Comparison of ENCODE assay signal across 2 cellular contexts in genomic region chr4:36244257-36245084, GRCh38.
TF ChIP-seq lines count a peak whose summit lies in the region.

Gene ARAP2 (minus strand): TSS chr4:36244514. CDS start chr4:36229486, 15,028 bp downstream.

TF ChIP-seq in Ishikawa, 13 proteins besides CTCF, POLR2A, EP300 and RAD21 (continued from another document):
- no peak for TF ChIP-seq REST (IDR thresholded peaks at IDR 0.05; ENCODE audit: low read depth)
- no peak for TF ChIP-seq USF1 (IDR thresholded peaks at IDR 0.05)
- peak; percentile 47 for TF ChIP-seq NFIC (IDR thresholded peaks at IDR 0.05)
- TF ChIP-seq TAF1 (IDR thresholded peaks at IDR 0.05; ENCODE audit: low read depth), result peak; percentile 30; the same call in 1 of the 2 replicates

TF ChIP-seq in GM12878, 131 proteins besides CTCF, POLR2A, EP300 and RAD21 (continued from another document and continues in another):
- TF ChIP-seq FOXM1 (IDR thresholded peaks at IDR 0.05; ENCODE audit: low read depth, low read length), result 0 out of 2 replicates have a peak, but pooled peaks have one; percentile 34
- TF ChIP-seq TCF12 (IDR thresholded peaks at IDR 0.05; ENCODE audit: low read depth, low read length), result no peak
- TF ChIP-seq CUX1 (IDR thresholded peaks at IDR 0.05; ENCODE audit: insufficient replicate concordance, low read depth, low read length), result no peak
- peak; percentile 69; the same call in 1 of the 2 replicates for TF ChIP-seq ZNF687 (IDR thresholded peaks at IDR 0.05)
- no peak for TF ChIP-seq ZBTB4 (CRISPR knock-in tag; IDR thresholded peaks at IDR 0.05)
- TF ChIP-seq CHD4 (IDR thresholded peaks at IDR 0.05), result no peak
- TF ChIP-seq CHD2 (IDR thresholded peaks at IDR 0.05; ENCODE audit: borderline replicate concordance, low read depth, low read length), result no peak
- no peak for TF ChIP-seq EED (IDR thresholded peaks at IDR 0.05; ENCODE audit: low read depth)
- TF ChIP-seq KDM1A (IDR thresholded peaks at IDR 0.05; ENCODE audit: borderline replicate concordance), result no peak
- TF ChIP-seq EZH2 (IDR thresholded peaks at IDR 0.05; ENCODE audit: borderline replicate concordance, control insufficient read depth, low read depth, low read length), result no peak
- no peak for TF ChIP-seq SP1 (IDR thresholded peaks at IDR 0.05; ENCODE audit: low read depth, low read length)
- no peak for TF ChIP-seq E2F8 (IDR thresholded peaks at IDR 0.05; ENCODE audit: low read depth, partially characterized antibody)
- TF ChIP-seq NFYA (IDR thresholded peaks at IDR 0.05; ENCODE audit: borderline replicate concordance, low read depth, low read length), result no peak
- no peak for TF ChIP-seq E2F4 (IDR thresholded peaks at IDR 0.05; ENCODE audit: low read depth, low read length)
- TF ChIP-seq ZBTB40 (IDR thresholded peaks at IDR 0.05; ENCODE audit: borderline replicate concordance), result no peak; the same call in 1 of the 2 replicates
- no peak for TF ChIP-seq ZNF592 (IDR thresholded peaks at IDR 0.05)
- peak in 1 of 2 experiments; percentile 80; a peak in 2 of 4 replicates for TF ChIP-seq BHLHE40 (IDR thresholded peaks at IDR 0.05; ENCODE audit: borderline replicate concordance in 1 of 2, low read depth in 2 of 2, low read length in 1 of 2)
- no peak for TF ChIP-seq HSF1 (IDR thresholded peaks at IDR 0.05; ENCODE audit: low read depth, low read length)
- TF ChIP-seq MXI1 (IDR thresholded peaks at IDR 0.05; ENCODE audit: low read depth, low read length), result no peak; the same call in 1 of the 2 replicates
